1 cellular context compared by ENCODE assay signal in the genomic region with DNA sequence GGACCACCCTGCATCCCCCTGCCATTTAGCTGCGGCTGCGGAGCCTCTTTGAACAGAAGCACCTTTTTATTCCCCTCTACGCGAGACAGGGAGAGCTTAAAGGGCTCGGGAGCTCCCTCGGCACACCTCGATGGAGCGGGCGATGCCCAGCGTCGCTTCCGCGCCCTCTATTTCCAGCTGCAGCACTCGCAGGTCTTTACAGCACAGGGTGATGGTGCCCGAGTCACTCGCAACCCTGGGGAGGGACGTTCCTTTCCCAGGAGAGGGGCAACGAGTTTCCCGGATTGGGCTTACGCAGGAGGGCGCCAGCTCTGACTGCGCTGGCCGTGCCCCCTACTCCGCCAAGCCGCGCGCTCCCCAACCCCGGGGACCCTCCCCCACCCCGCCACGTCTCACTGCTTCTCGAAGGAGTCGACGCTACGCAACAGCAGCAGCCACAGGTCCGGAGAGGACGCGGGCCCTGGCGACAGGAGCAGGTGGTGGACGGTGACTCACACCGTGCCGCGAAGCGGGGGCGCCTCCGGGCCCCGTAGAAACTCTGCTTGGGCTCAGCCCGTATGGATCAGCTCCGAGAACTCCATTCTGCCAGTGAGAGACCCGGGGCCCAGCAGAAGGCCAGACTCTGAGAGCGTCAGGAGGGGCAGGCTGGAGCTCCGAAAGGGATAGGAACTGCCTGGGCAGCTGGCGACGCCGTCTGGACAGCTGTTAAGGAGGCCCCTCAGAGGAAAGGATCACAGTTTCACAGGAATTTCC.
TF ChIP-seq lines count a peak whose summit lies in the region.

No MANE protein-coding gene starts in this region.

TF ChIP-seq in IMR-90, 13 proteins besides CTCF, POLR2A, EP300 and RAD21 (continued from another document):
- no peak for TF ChIP-seq ELK1 (IDR thresholded peaks at IDR 0.05; ENCODE audit: borderline replicate concordance, low read depth, low read length)
- TF ChIP-seq CEBPB (IDR thresholded peaks at IDR 0.05; ENCODE audit: low read depth, low read length): peak; percentile 45; the same call in 1 of the 2 replicates
- TF ChIP-seq RFX5 (IDR thresholded peaks at IDR 0.05; ENCODE audit: low read depth, low read length): no peak
- no peak for TF ChIP-seq BHLHE40 (IDR thresholded peaks at IDR 0.05; ENCODE audit: low read depth, low read length)
- no peak for TF ChIP-seq NFE2L2 (IDR thresholded peaks at IDR 0.05; ENCODE audit: low read depth, low read length)
- TF ChIP-seq FOS (IDR thresholded peaks at IDR 0.05; ENCODE audit: low read depth, low read length): peak; percentile 75; the same call in 1 of the 2 replicates
- TF ChIP-seq RCOR1 (IDR thresholded peaks at IDR 0.05; ENCODE audit: insufficient replicate concordance, low read length): peak; percentile 52
- TF ChIP-seq MXI1 (IDR thresholded peaks at IDR 0.05; ENCODE audit: borderline replicate concordance, low read depth, low read length): no peak
- no peak for TF ChIP-seq MAFK (IDR thresholded peaks at IDR 0.05; ENCODE audit: low read depth, low read length)
- peak; percentile 61 for TF ChIP-seq MAZ (IDR thresholded peaks at IDR 0.05; ENCODE audit: borderline replicate concordance, low read depth, low read length)
